Comparison of ENCODE assay signal across 1 cellular context in genomic region chr17:28737770-28738679, GRCh38.
TF ChIP-seq lines count a peak whose summit lies in the region.

No MANE protein-coding gene starts in this region.

TF ChIP-seq in HCT116, 20 proteins besides CTCF, POLR2A, EP300 and RAD21:
- no peak for TF ChIP-seq ZFX (IDR thresholded peaks at IDR 0.05)
- TF ChIP-seq, protein P1, sequence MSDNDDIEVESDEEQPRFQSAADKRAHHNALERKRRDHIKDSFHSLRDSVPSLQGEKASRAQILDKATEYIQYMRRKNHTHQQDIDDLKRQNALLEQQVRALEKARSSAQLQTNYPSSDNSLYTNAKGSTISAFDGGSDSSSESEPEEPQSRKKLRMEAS (IDR thresholded peaks at IDR 0.05): peak; percentile 67
